In genomic region chr6:15355683-15356099, GRCh38 we compare ENCODE assay signal across 1 cellular context.
TF ChIP-seq lines count a peak whose summit lies in the region.

No MANE protein-coding gene starts in this region.

TF ChIP-seq in IMR-90, 13 proteins besides CTCF, POLR2A, EP300 and RAD21 (continued from another document):
- TF ChIP-seq, protein P1, sequence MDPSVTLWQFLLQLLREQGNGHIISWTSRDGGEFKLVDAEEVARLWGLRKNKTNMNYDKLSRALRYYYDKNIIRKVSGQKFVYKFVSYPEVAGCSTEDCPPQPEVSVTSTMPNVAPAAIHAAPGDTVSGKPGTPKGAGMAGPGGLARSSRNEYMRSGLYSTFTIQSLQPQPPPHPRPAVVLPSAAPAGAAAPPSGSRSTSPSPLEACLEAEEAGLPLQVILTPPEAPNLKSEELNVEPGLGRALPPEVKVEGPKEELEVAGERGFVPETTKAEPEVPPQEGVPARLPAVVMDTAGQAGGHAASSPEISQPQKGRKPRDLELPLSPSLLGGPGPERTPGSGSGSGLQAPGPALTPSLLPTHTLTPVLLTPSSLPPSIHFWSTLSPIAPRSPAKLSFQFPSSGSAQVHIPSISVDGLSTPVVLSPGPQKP (IDR thresholded peaks at IDR 0.05; ENCODE audit: borderline replicate concordance, low read depth, low read length): no peak
- TF ChIP-seq USF2 (IDR thresholded peaks at IDR 0.05; ENCODE audit: low read depth, low read length): no peak
